ENCODE assay signal across 33 cellular contexts in genomic region chr3:111472556-111472955, GRCh38.
"Had no signal": no experiment of that assay in that cellular context is flagged by ENCODE, and none has a peak within 500 bp of the region (broad histone marks: within the 10 kb centered on the region; RNA-seq: fewer than 3 reads in every experiment).

No MANE protein-coding gene starts in this region.

- DNase-seq: activated CD4-positive, alpha-beta memory T cell treated with anti-CD3 and anti-CD28 coated beads, Interleukin-2, amount 10 ng/mL, durations not matched to agents 7 days and 5 days; activated CD4-positive, alpha-beta T cell treated with anti-CD3 and anti-CD28 coated beads, Interleukin-2, amount 10 ng/mL, durations not matched to agents 7 days and 5 days; activated CD4-positive, CD25-positive, alpha-beta regulatory T cell treated with anti-CD3 and anti-CD28 coated beads, Interleukin-2, amount 50 U/mL, for 72 hours; activated CD8-positive, alpha-beta memory T cell treated with anti-CD3 and anti-CD28 coated beads, Interleukin-2, amount 50 U/mL, for 48 hours; activated naive CD8-positive, alpha-beta T cell treated with anti-CD3 and anti-CD28 coated beads, Interleukin-2, amount 50 U/mL, for 24 hours; activated T-cell treated with anti-CD3 and anti-CD28 coated beads, Interleukin-2, amount 50 U/mL, for 24 hours; amygdala; effector CD8-positive, alpha-beta T cell; gastrocnemius medialis; left cardiac atrium; left ventricle myocardium superior; naive B cell; nephron progenitor cell; ovary; sigmoid colon; small intestine; stimulated activated CD4-positive, alpha-beta T cell treated with anti-CD3 and anti-CD28 coated beads, Interleukin-1b, Interleukin-23, amount 100 ng/mL, for 48 hours; stimulated activated CD4-positive, alpha-beta T cell treated with anti-CD3 and anti-CD28 coated beads, Interleukin-4, amount 100 ng/mL, for 4 hours; stimulated activated CD8-positive, alpha-beta memory T cell treated with anti-CD3 and anti-CD28 coated beads, Interleukin-4, amount 100 ng/mL, for 48 hours; stimulated activated naive B cell treated with anti-CD40 and anti-IgM and Interleukin-4, amounts not matched to agents 10 μg/mL and 1 μg/mL and 100 μg/mL, for 72 hours; stomach; T-helper 9 cell; tibial artery had no signal

- ATAC-seq: activated naive CD8-positive, alpha-beta T cell treated with anti-CD3 and anti-CD28 coated beads, Interleukin-2, amount 50 U/mL, for 24 hours; gastrocnemius medialis; left cardiac atrium; left ventricle myocardium superior; stimulated activated naive B cell treated with anti-CD40 and anti-IgM and Interleukin-4, amounts not matched to agents 10 μg/mL and 1 μg/mL and 100 μg/mL, for 72 hours had no signal

- H3K4me3 Mint-ChIP-seq: activated CD4-positive, alpha-beta memory T cell treated with anti-CD3 and anti-CD28 coated beads, Interleukin-2, amount 10 ng/mL, durations not matched to agents 7 days and 5 days; activated CD4-positive, alpha-beta T cell treated with anti-CD3 and anti-CD28 coated beads, Interleukin-2, amount 10 ng/mL, durations not matched to agents 7 days and 5 days; activated naive CD4-positive, alpha-beta T cell treated with anti-CD3 and anti-CD28 coated beads, Interleukin-2, amount 50 U/mL, for 24 hours; activated naive CD8-positive, alpha-beta T cell treated with anti-CD3 and anti-CD28 coated beads, Interleukin-2, amount 50 U/mL, for 24 hours; activated T-cell treated with anti-CD3 and anti-CD28 coated beads, Interleukin-2, amount 50 U/mL, for 24 hours; central memory CD8-positive, alpha-beta T cell; naive B cell; nephron progenitor cell; stimulated activated naive B cell treated with anti-CD40 and anti-IgM and Interleukin-4, amounts not matched to agents 10 μg/mL and 1 μg/mL and 100 μg/mL, for 72 hours; T-helper 1 cell treated with Interleukin-12 subunit alpha and Interleukin-12 subunit beta and Interleukin-4 antibody, amounts not matched to agents 30 μg/mL and 1 μg/mL, for 36 hours had no signal

- H3K9me3 Mint-ChIP-seq: activated naive CD4-positive, alpha-beta T cell treated with anti-CD3 and anti-CD28 coated beads, Interleukin-2, amount 50 U/mL, for 24 hours; central memory CD8-positive, alpha-beta T cell had no signal

- H3K36me3 Mint-ChIP-seq: activated naive CD4-positive, alpha-beta T cell treated with anti-CD3 and anti-CD28 coated beads, Interleukin-2, amount 50 U/mL, for 24 hours; naive B cell; stimulated activated naive B cell treated with anti-CD40 and anti-IgM and Interleukin-4, amounts not matched to agents 10 μg/mL and 1 μg/mL and 100 μg/mL, for 72 hours had no signal

- H3K36me3 ChIP-seq: breast epithelium, gastrocnemius medialis, neutrophil, ovary, prostate gland, sigmoid colon, stomach, suprapubic skin, tibial artery had no signal

- H3K4me2 ChIP-seq: hepatocyte had no signal

- H3K9me3 ChIP-seq: breast epithelium, gastrocnemius medialis, neutrophil, ovary, prostate gland, sigmoid colon, stomach, suprapubic skin, tibial artery had no signal

- H3K27me3 ChIP-seq: breast epithelium, gastrocnemius medialis, hepatocyte, neutrophil, ovary, sigmoid colon, stomach, suprapubic skin, tibial artery had no signal

- H3K4me1 Mint-ChIP-seq: activated CD4-positive, alpha-beta memory T cell treated with anti-CD3 and anti-CD28 coated beads, Interleukin-2, amount 10 ng/mL, durations not matched to agents 7 days and 5 days; activated CD4-positive, alpha-beta T cell treated with anti-CD3 and anti-CD28 coated beads, Interleukin-2, amount 10 ng/mL, durations not matched to agents 7 days and 5 days; activated naive CD4-positive, alpha-beta T cell treated with anti-CD3 and anti-CD28 coated beads, Interleukin-2, amount 50 U/mL, for 24 hours; activated naive CD8-positive, alpha-beta T cell treated with anti-CD3 and anti-CD28 coated beads, Interleukin-2, amount 50 U/mL, for 24 hours; central memory CD8-positive, alpha-beta T cell; naive B cell; stimulated activated naive B cell treated with anti-CD40 and anti-IgM and Interleukin-4, amounts not matched to agents 10 μg/mL and 1 μg/mL and 100 μg/mL, for 72 hours had no signal

- H2AFZ ChIP-seq: hepatocyte had no signal

- H3K27ac ChIP-seq: breast epithelium, gastrocnemius medialis, hepatocyte, neutrophil, ovary, prostate gland, sigmoid colon, stomach, suprapubic skin, tibial artery, VCaP had no signal

- H3K27me3 Mint-ChIP-seq: activated CD4-positive, alpha-beta memory T cell treated with anti-CD3 and anti-CD28 coated beads, Interleukin-2, amount 10 ng/mL, durations not matched to agents 7 days and 5 days; activated naive CD4-positive, alpha-beta T cell treated with anti-CD3 and anti-CD28 coated beads, Interleukin-2, amount 50 U/mL, for 24 hours; activated naive CD8-positive, alpha-beta T cell treated with anti-CD3 and anti-CD28 coated beads, Interleukin-2, amount 50 U/mL, for 24 hours; activated T-cell treated with anti-CD3 and anti-CD28 coated beads, Interleukin-2, amount 50 U/mL, for 24 hours had no signal

- H3K27ac Mint-ChIP-seq: activated CD4-positive, alpha-beta memory T cell treated with anti-CD3 and anti-CD28 coated beads, Interleukin-2, amount 10 ng/mL, durations not matched to agents 7 days and 5 days; activated CD4-positive, alpha-beta T cell treated with anti-CD3 and anti-CD28 coated beads, Interleukin-2, amount 10 ng/mL, durations not matched to agents 7 days and 5 days; activated naive CD4-positive, alpha-beta T cell treated with anti-CD3 and anti-CD28 coated beads, Interleukin-2, amount 50 U/mL, for 24 hours; activated naive CD8-positive, alpha-beta T cell treated with anti-CD3 and anti-CD28 coated beads, Interleukin-2, amount 50 U/mL, for 24 hours; activated T-cell treated with anti-CD3 and anti-CD28 coated beads, Interleukin-2, amount 50 U/mL, for 24 hours; activated T-helper 2 cell treated with anti-CD3 and anti-CD28 coated beads, Interferon-gamma antibody, Interleukin-2, Interleukin-4, amounts not matched to agents 10 μg/mL and 5 μg/mL and 100 μg/mL, durations not matched to agents 14 hours and 24 hours and 36 hours; naive B cell; nephron progenitor cell; stimulated activated naive B cell treated with anti-CD40 and anti-IgM and Interleukin-4, amounts not matched to agents 10 μg/mL and 1 μg/mL and 100 μg/mL, for 72 hours; T-helper 1 cell treated with Interleukin-12 subunit alpha and Interleukin-12 subunit beta and Interleukin-4 antibody, amounts not matched to agents 30 μg/mL and 1 μg/mL, for 36 hours had no signal

- H3K4me3 ChIP-seq: breast epithelium, gastrocnemius medialis, hepatocyte, ovary, prostate gland, sigmoid colon, stomach, suprapubic skin, tibial artery had no signal

- H3K4me1 ChIP-seq: breast epithelium, gastrocnemius medialis, prostate gland, sigmoid colon, stomach, suprapubic skin, tibial artery had no signal

- H3K79me2 ChIP-seq: hepatocyte had no signal
